Comparison of ENCODE assay signal across 8 cellular contexts in genomic region chr10:130109796-130110235, GRCh38. TPM values are rescaled to one million over a fixed set of nuclear protein-coding genes. Genes with fewer than 3 reads are reported as not detected.
DNase-seq lines count a peak whose midpoint lies in the region; ATAC-seq, FAIRE-seq and TF ChIP-seq lines count a peak whose summit lies in the region.

No MANE protein-coding gene starts in this region.

- peak overlapping the region; percentile 99 for H3K14ac ChIP-seq in IMR-90 (replicated peaks; ENCODE audit: low read depth, low read length)

- H3K79me2 ChIP-seq in fibroblast of lung (ENCODE audit: control insufficient read depth, insufficient read depth, low read length), result peaks cover 3% of the 10 kb centered on the region

- POLR2A ChIA-PET in IMR-90 (lab: Charles Lee; ENCODE audit: unreplicated experiment), result interaction anchor here (0.6 to 2.3 kb wide), 3 partner anchors 18 to 159 kb away, joined by 5 to 8 read pairs (median 7); partner anchors contain the start of gene GLRX3
- POLR2A ChIA-PET in naive thymus-derived CD4-positive, alpha-beta T cell (lab: Charles Lee), result interaction anchor here (0.8 to 3.7 kb wide), 12 partner anchors 11 to 1074 kb away, joined by 3 to 74 read pairs (median 12); partner anchors contain the start of genes GLRX3 and MGMT

- H3K4me3 Mint-ChIP-seq in naive thymus-derived CD4-positive, alpha-beta T cell, result peak overlapping the region; percentile 90 to 99 (median 98)
- peak overlapping the region; percentile 99 for H3K4me3 Mint-ChIP-seq in stimulated activated naive CD8-positive, alpha-beta T cell treated with anti-CD3 and anti-CD28 coated beads, Interleukin-15, Interleukin-2, amounts not matched to agents 100 ng/mL and 50 ng/mL, for 24 hours

- WGBS in IMR-90 (ENCODE audit: extremely low coverage in 2 of 2, insufficient read length in 1 of 2), 2 experiments, result 8% methylated on average over 5 of the region's 8 CpGs; no CpG with 5 or more reads in 1 of the 2 experiments

- H3K4me2 ChIP-seq in IMR-90 (ENCODE audit: low read depth, low read length) (peak overlapping the region; percentile 95), fibroblast of lung (ENCODE audit: extremely low read depth, insufficient read depth, low read length) (peak overlapping the region; percentile 100)

- peaks cover 7 to 33% of the 10 kb centered on the region in 2 experiments for H3K79me1 ChIP-seq in IMR-90 (ENCODE audit: low read depth in 1 of 2, low read length in 2 of 2)

- H3K9me1 ChIP-seq in IMR-90 (ENCODE audit: insufficient read depth, low read length), result peaks cover 6% of the 10 kb centered on the region

- no peaks in the 10 kb centered on the region for H4K20me1 ChIP-seq in IMR-90 (ENCODE audit: insufficient read depth, low read length)
- H4K20me1 ChIP-seq in fibroblast of lung (ENCODE audit: control insufficient read depth, extremely low read depth, insufficient read depth, low read length), result no peaks in the 10 kb centered on the region

- H3K9ac ChIP-seq in IMR-90 (ENCODE audit: low read depth, low read length) (peak overlapping the region; percentile 75), fibroblast of lung (ENCODE audit: insufficient read depth, low read length) (peak overlapping the region; percentile 92)

- ATAC-seq in IMR-90 (ENCODE audit: low read depth), result peak; percentile 5
- ATAC-seq in naive thymus-derived CD4-positive, alpha-beta T cell, result peak; percentile 12

- H4K91ac ChIP-seq in IMR-90 (ENCODE audit: insufficient read depth, low read depth, low read length), result peak overlapping the region; percentile 88

- peak overlapping the region; percentile 68 for H2BK5ac ChIP-seq in IMR-90 (ENCODE audit: low read depth, low read length, poor library complexity, severe bottlenecking)

- H3K27me3 ChIP-seq in IMR-90 (ENCODE audit: control insufficient read depth, insufficient read depth, low read length) (no peaks in the 10 kb centered on the region), fibroblast of lung (ENCODE audit: control insufficient read depth, insufficient read depth, low read length) (no peaks in the 10 kb centered on the region)
- no peaks in the 10 kb centered on the region for H3K27me3 ChIP-seq in naive thymus-derived CD4-positive, alpha-beta T cell (ENCODE audit: control insufficient read depth in 2 of 2, insufficient read depth in 2 of 2, low read length in 2 of 2)

- H3K9me3 ChIP-seq in IMR-90 (ENCODE audit: control insufficient read depth, insufficient read depth, low read length), result no peaks in the 10 kb centered on the region
- no peaks in the 10 kb centered on the region for H3K9me3 ChIP-seq in fibroblast of lung (ENCODE audit: control insufficient read depth, insufficient read depth, low read depth, low read length)
- H3K9me3 ChIP-seq in naive thymus-derived CD4-positive, alpha-beta T cell (ENCODE audit: control insufficient read depth in 2 of 3, low read length in 3 of 3), result no peaks in the 10 kb centered on the region

- H3K9me3 Mint-ChIP-seq in naive thymus-derived CD4-positive, alpha-beta T cell, result peaks cover 0 to 2% (median 0%) of the 10 kb centered on the region in 11 donors
- H3K9me3 Mint-ChIP-seq in stimulated activated naive CD8-positive, alpha-beta T cell treated with anti-CD3 and anti-CD28 coated beads, Interleukin-15, Interleukin-2, amounts not matched to agents 100 ng/mL and 50 ng/mL, for 24 hours, result no peaks in the 10 kb centered on the region

- FAIRE-seq in H54 (lab: Jason Lieb, UNC), result no peak

- no peak overlapping the region; the same call in 1 of the 2 replicates for H2BK120ac ChIP-seq in IMR-90 (ENCODE audit: low read depth, low read length)

- TF ChIP-seq RAD21 in IMR-90 (IDR thresholded peaks at IDR 0.05; ENCODE audit: low read length), result peak; percentile 47

- dilution Hi-C loops in IMR-90 (cut with HindIII; ENCODE audit: low sequenced_read_pairs, unreplicated experiment), result no loop called here

- H4K5ac ChIP-seq in IMR-90 (ENCODE audit: low read depth, low read length), result peak overlapping the region; percentile 52

- peaks cover 27 to 67% (median 53%) of the 10 kb centered on the region in 7 donors for H3K4me1 Mint-ChIP-seq in naive thymus-derived CD4-positive, alpha-beta T cell
- H3K4me1 Mint-ChIP-seq in stimulated activated naive CD8-positive, alpha-beta T cell treated with anti-CD3 and anti-CD28 coated beads, Interleukin-15, Interleukin-2, amounts not matched to agents 100 ng/mL and 50 ng/mL, for 24 hours (ENCODE audit: low read depth), result peaks cover 60% of the 10 kb centered on the region

- H3K4me1 ChIP-seq in IMR-90 (ENCODE audit: control insufficient read depth, insufficient read depth, low read length) (no peaks in the 10 kb centered on the region), fibroblast of lung (ENCODE audit: control insufficient read depth, extremely low read depth, insufficient read depth, low read length) (no peaks in the 10 kb centered on the region)
- peaks cover 19 to 21% of the 10 kb centered on the region in 2 donors for H3K4me1 ChIP-seq in naive thymus-derived CD4-positive, alpha-beta T cell (ENCODE audit: control insufficient read depth in 2 of 2, insufficient read depth in 2 of 2, low read length in 2 of 2)

- peak; percentile 70 for DNase-seq in DMS153 (lab: John Stamatoyannopoulos, UW)
- peak; percentile 85 for DNase-seq in IMR-90
- DNase-seq in OCI-M2 (lab: John Stamatoyannopoulos, UW; ENCODE audit: unreplicated experiment), result peak; percentile 8
- DNase-seq in activated T-helper 1 cell treated with anti-CD3 and anti-CD28 coated beads, Interleukin-2, amount 50 U/mL, for 16 hours (ENCODE audit: low read depth in 1 of 2, low spot score in 1 of 2), result peak; percentile 15 to 26
- DNase-seq in fibroblast of lung (ENCODE audit: low read depth in 2 of 2), result peak; percentile 76 to 89
- peak; percentile 46 to 85 (median 82) for DNase-seq in naive thymus-derived CD4-positive, alpha-beta T cell
- no peak for DNase-seq in H54 (ENCODE audit: insufficient read length, low spot score)

- H2AK5ac ChIP-seq in IMR-90 (ENCODE audit: low read depth, low read length), result peak overlapping the region; percentile 74

- no peak overlapping the region for H2BK20ac ChIP-seq in IMR-90 (ENCODE audit: low read depth, low read length)

- peak overlapping the region; percentile 80 for H2AK9ac ChIP-seq in IMR-90 (replicated peaks; ENCODE audit: low read depth, low read length, poor library complexity)

- TF ChIP-seq POLR2A in IMR-90 (IDR thresholded peaks at IDR 0.05; ENCODE audit: low read depth, low read length) (no peak), H54 (IDR thresholded peaks at IDR 0.05; ENCODE audit: low read depth, low read length) (no peak)

- H2BK15ac ChIP-seq in IMR-90 (ENCODE audit: low read depth, low read length), result no peak overlapping the region

- H3K18ac ChIP-seq in IMR-90 (ENCODE audit: low read depth, low read length), result no peak overlapping the region

- H3K56ac ChIP-seq in IMR-90 (ENCODE audit: extremely low read depth, insufficient read depth, low read length), result peak overlapping the region; percentile 64

- peak overlapping the region; percentile 84 for H3K23ac ChIP-seq in IMR-90 (ENCODE audit: low read depth, low read length)

- TSS peak; percentile 45 for BruUV-seq in IMR-90 (replicated peaks; lab: Mats Ljungman, UMichigan)

- peak; percentile 85 for TF ChIP-seq CTCF in IMR-90 (conservative IDR thresholded peaks at IDR 0.05; ENCODE audit: low read depth, low read length)
- peak; percentile 73 to 94 for TF ChIP-seq CTCF in fibroblast of lung (conservative IDR thresholded peaks at IDR 0.05 in 1 of 2, IDR thresholded peaks at IDR 0.05 in 1 of 2; ENCODE audit: low read depth in 1 of 2, low read length in 2 of 2)

- peak overlapping the region; percentile 92 to 93 for H4K8ac ChIP-seq in IMR-90 (ENCODE audit: low read depth in 2 of 2, low read length in 2 of 2)

- H3K27me3 Mint-ChIP-seq in naive thymus-derived CD4-positive, alpha-beta T cell, result no peaks in the 10 kb centered on the region
- no peaks in the 10 kb centered on the region for H3K27me3 Mint-ChIP-seq in stimulated activated naive CD8-positive, alpha-beta T cell treated with anti-CD3 and anti-CD28 coated beads, Interleukin-15, Interleukin-2, amounts not matched to agents 100 ng/mL and 50 ng/mL, for 24 hours

- H3K4me3 ChIP-seq in IMR-90 (ENCODE audit: insufficient read depth, low read depth, low read length), result peak overlapping the region; percentile 71
- H3K4me3 ChIP-seq in fibroblast of lung (replicated peaks in 1 of 4; ENCODE audit: control extremely low read depth in 1 of 4, insufficient read depth in 1 of 4, low read depth in 3 of 4, low read length in 4 of 4), result peak overlapping the region; percentile 62 to 94 (median 84)
- peak overlapping the region; percentile 100 for H3K4me3 ChIP-seq in naive thymus-derived CD4-positive, alpha-beta T cell (ENCODE audit: low read length)

- in situ Hi-C loops in IMR-90 (cut with MboI; ENCODE audit: low sequenced_read_pairs), result no loop called here

- peak overlapping the region; percentile 81 for H3K27ac ChIP-seq in IMR-90 (ENCODE audit: insufficient read depth, low read length)
- peak overlapping the region; percentile 96 for H3K27ac ChIP-seq in fibroblast of lung (ENCODE audit: insufficient read depth, low read length)
- H3K27ac ChIP-seq in naive thymus-derived CD4-positive, alpha-beta T cell (ENCODE audit: low read depth, low read length), result peak overlapping the region; percentile 88

- H3K4ac ChIP-seq in IMR-90 (ENCODE audit: low read depth, low read length), result peak overlapping the region; percentile 97

- H2AFZ ChIP-seq in IMR-90 (replicated peaks; ENCODE audit: low read length, poor library complexity) (peak overlapping the region; percentile 100), fibroblast of lung (ENCODE audit: low read length) (peak overlapping the region; percentile 98)

- peak overlapping the region; percentile 90 to 99 (median 98) for H3K27ac Mint-ChIP-seq in naive thymus-derived CD4-positive, alpha-beta T cell
- peak overlapping the region; percentile 99 for H3K27ac Mint-ChIP-seq in stimulated activated naive CD8-positive, alpha-beta T cell treated with anti-CD3 and anti-CD28 coated beads, Interleukin-15, Interleukin-2, amounts not matched to agents 100 ng/mL and 50 ng/mL, for 24 hours

- intact Hi-C loops in IMR-90 (cut with micrococcal nuclease), result loop anchor here (2.0 to 5.0 kb wide), 3 partner anchors 69 to 643 kb away; partner anchors contain the start of gene MGMT
- intact Hi-C loops in naive thymus-derived CD4-positive, alpha-beta T cell (cut with micrococcal nuclease), result loop anchor here (1.0 to 5.0 kb wide), 13 partner anchors 26 to 1983 kb away; partner anchors contain the start of genes BNIP3 (in 2 of the 2), EBF3 (in 1 of the 2), GLRX3 (in 1 of the 2) and MKI67 (in 1 of the 2)

- H3K36me3 Mint-ChIP-seq in naive thymus-derived CD4-positive, alpha-beta T cell, result peaks cover 0 to 10% (median 0%) of the 10 kb centered on the region in 5 donors
- H3K36me3 Mint-ChIP-seq in stimulated activated naive CD8-positive, alpha-beta T cell treated with anti-CD3 and anti-CD28 coated beads, Interleukin-15, Interleukin-2, amounts not matched to agents 100 ng/mL and 50 ng/mL, for 24 hours (ENCODE audit: low read depth), result peaks cover 20% of the 10 kb centered on the region

- no peaks in the 10 kb centered on the region for H3K36me3 ChIP-seq in IMR-90 (ENCODE audit: control insufficient read depth, insufficient read depth, low read length)
- H3K36me3 ChIP-seq in fibroblast of lung (ENCODE audit: control insufficient read depth, insufficient read depth, low read length), result no peaks in the 10 kb centered on the region
- no peaks in the 10 kb centered on the region for H3K36me3 ChIP-seq in naive thymus-derived CD4-positive, alpha-beta T cell (ENCODE audit: control insufficient read depth in 2 of 3, insufficient read depth in 3 of 3, low read length in 3 of 3)

- CTCF ChIA-PET in IMR-90 (lab: Yijun Ruan, JAX), result interaction anchor here (0.5 to 2.5 kb wide), 16 partner anchors 9 to 1998 kb away, joined by 3 to 10 read pairs (median 4); no protein-coding TSS in a partner anchor
- CTCF ChIA-PET in naive thymus-derived CD4-positive, alpha-beta T cell (lab: Charles Lee), result interaction anchor here (0.6 to 4.0 kb wide), 12 partner anchors 18 to 1897 kb away, joined by 3 to 19 read pairs (median 4); partner anchors contain the start of gene GLRX3

RNA-seq across cellular contexts. Expression of gene C10orf143, which starts 0.8 kb away (rescaled TPM):
- 0.36 and 0.56 TPM in 2 replicates for total RNA-seq in IMR-90 (2012; rRNA removed)
- polyA plus RNA-seq in IMR-90 (2012; rRNA removed), result 0.60 and 0.66 TPM in 2 replicates
- polyA plus RNA-seq in IMR-90 (2012; cell fraction: cytosol; rRNA removed), result 0.49 and 0.55 TPM in 2 replicates
- polyA plus RNA-seq in IMR-90 (2012; cell fraction: nucleus; rRNA removed; ENCODE audit: low replicate concordance), result 1.6 and 2.2 TPM in 2 replicates
- 0.51 and 2.0 TPM in 2 replicates for total RNA-seq in fibroblast of lung
- 1.5 and 1.9 TPM in 2 replicates for polyA plus RNA-seq in fibroblast of lung
- 1.6 and 2.1 TPM in 2 replicates for polyA plus RNA-seq in fibroblast of lung (2012)
- polyA minus RNA-seq in fibroblast of lung (ENCODE audit: low replicate concordance), result not detected in 2 replicates
- total RNA-seq in naive thymus-derived CD4-positive, alpha-beta T cell, result 10 to 100 TPM in 3 of 5 experiments, 1 to 10 TPM in 2; 2.6 to 12.5 (median 10.2) TPM
- 10 to 100 TPM; 25.2 to 36.5 TPM for polyA plus RNA-seq in naive thymus-derived CD4-positive, alpha-beta T cell

RNA-seq across cellular contexts. Expression of gene GLRX3, which starts 26.4 kb away (rescaled TPM):
- total RNA-seq in IMR-90 (2012; rRNA removed), result 78.7 and 96.7 TPM in 2 replicates
- polyA plus RNA-seq in IMR-90 (2012; rRNA removed), result 81.7 and 83.1 TPM in 2 replicates
- polyA plus RNA-seq in IMR-90 (2012; cell fraction: cytosol; rRNA removed), result 56.2 and 112 TPM in 2 replicates
- 14.8 and 55.3 TPM in 2 replicates for polyA plus RNA-seq in IMR-90 (2012; cell fraction: nucleus; rRNA removed; ENCODE audit: low replicate concordance)
- total RNA-seq in fibroblast of lung, result 51.7 and 62.9 TPM in 2 replicates
- polyA plus RNA-seq in fibroblast of lung, result 95.6 and 121 TPM in 2 replicates
- polyA plus RNA-seq in fibroblast of lung (2012), result 86.8 and 131 TPM in 2 replicates
- 3.7 and 13.3 TPM in 2 replicates for polyA minus RNA-seq in fibroblast of lung (ENCODE audit: low replicate concordance)
- 10 to 100 TPM; 30.1 to 72.9 (median 37.0) TPM for total RNA-seq in naive thymus-derived CD4-positive, alpha-beta T cell
- 10 to 100 TPM; 69.8 to 74.7 TPM for polyA plus RNA-seq in naive thymus-derived CD4-positive, alpha-beta T cell
